ENCODE assay signal across 1 cellular context in the genomic region with DNA sequence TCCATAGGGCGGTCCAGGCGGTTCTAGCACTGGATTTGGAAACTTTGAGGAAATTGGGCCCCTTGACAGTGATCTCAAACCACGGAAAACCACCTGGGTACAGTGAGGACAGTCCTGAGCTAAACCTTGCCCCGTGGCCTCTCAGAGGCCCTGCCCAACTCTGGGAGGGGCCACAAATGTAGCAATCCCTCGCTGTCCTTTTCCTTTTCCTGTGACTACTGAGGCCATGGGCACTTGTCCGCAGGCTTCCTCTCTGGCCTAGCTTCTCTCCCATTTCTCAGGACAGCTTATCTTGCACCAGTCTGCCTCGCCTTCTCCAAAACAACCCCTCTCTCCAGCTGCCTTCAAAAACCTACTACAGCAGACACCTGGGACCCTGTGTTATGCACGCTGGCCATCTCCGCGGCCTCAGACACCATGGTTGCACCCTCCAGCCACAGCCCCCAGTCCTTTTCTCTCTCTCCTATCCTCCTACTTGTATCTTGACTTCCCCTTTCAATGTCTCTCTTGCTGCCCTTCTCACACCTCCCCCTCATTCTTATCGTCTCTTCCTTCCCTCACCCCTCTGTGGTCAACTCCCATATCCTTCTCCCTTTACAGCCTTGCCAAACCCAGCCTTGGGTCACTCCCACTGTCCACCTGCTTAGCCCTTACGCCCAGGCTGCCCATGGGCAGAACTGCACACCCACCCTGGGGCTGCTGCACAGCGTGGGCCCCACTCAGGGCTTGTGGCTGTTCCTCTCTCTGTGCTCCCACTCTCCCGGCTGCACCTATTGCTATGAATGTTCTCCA.
TF ChIP-seq lines count a peak whose summit lies in the region.

No MANE protein-coding gene starts in this region.

TF ChIP-seq in K562, 482 proteins besides CTCF, POLR2A, EP300 and RAD21 (continues in another document):
- TF ChIP-seq, protein P1, sequence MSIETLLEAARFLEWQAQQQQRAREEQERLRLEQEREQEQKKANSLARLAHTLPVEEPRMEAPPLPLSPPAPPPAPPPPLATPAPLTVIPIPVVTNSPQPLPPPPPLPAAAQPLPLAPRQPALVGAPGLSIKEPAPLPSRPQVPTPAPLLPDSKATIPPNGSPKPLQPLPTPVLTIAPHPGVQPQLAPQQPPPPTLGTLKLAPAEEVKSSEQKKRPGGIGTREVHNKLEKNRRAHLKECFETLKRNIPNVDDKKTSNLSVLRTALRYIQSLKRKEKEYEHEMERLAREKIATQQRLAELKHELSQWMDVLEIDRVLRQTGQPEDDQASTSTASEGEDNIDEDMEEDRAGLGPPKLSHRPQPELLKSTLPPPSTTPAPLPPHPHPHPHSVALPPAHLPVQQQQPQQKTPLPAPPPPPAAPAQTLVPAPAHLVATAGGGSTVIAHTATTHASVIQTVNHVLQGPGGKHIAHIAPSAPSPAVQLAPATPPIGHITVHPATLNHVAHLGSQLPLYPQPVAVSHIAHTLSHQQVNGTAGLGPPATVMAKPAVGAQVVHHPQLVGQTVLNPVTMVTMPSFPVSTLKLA (conservative IDR thresholded peaks at IDR 0.05), result no peak; a peak in 1 of 4 replicates
- TF ChIP-seq, protein P2, sequence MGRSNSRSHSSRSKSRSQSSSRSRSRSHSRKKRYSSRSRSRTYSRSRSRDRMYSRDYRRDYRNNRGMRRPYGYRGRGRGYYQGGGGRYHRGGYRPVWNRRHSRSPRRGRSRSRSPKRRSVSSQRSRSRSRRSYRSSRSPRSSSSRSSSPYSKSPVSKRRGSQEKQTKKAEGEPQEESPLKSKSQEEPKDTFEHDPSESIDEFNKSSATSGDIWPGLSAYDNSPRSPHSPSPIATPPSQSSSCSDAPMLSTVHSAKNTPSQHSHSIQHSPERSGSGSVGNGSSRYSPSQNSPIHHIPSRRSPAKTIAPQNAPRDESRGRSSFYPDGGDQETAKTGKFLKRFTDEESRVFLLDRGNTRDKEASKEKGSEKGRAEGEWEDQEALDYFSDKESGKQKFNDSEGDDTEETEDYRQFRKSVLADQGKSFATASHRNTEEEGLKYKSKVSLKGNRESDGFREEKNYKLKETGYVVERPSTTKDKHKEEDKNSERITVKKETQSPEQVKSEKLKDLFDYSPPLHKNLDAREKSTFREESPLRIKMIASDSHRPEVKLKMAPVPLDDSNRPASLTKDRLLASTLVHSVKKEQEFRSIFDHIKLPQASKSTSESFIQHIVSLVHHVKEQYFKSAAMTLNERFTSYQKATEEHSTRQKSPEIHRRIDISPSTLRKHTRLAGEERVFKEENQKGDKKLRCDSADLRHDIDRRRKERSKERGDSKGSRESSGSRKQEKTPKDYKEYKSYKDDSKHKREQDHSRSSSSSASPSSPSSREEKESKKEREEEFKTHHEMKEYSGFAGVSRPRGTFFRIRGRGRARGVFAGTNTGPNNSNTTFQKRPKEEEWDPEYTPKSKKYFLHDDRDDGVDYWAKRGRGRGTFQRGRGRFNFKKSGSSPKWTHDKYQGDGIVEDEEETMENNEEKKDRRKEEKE (IDR thresholded peaks at IDR 0.05; ENCODE audit: borderline replicate concordance in 1 of 2, control insufficient read depth in 1 of 2, low read depth in 2 of 2, low read length in 1 of 2), result no peak
- TF ChIP-seq PTTG1 (tag; IDR thresholded peaks at IDR 0.05; ENCODE audit: low read depth) (peak; percentile 50; the same call in 1 of the 2 replicates), ELF1 (tag; IDR thresholded peaks at IDR 0.05) (no peak; the same call in 1 of the 2 replicates), NR2C1 (IDR thresholded peaks at IDR 0.05) (no peak), NR2C1 (tag; IDR thresholded peaks at IDR 0.05) (peak; percentile 29; the same call in 1 of the 2 replicates), ZNF507 (tag; conservative IDR thresholded peaks at IDR 0.05) (no peak), SRSF9 (IDR thresholded peaks at IDR 0.05; ENCODE audit: borderline replicate concordance, low read depth, low read length) (no peak), GABPB2 (CRISPR knock-in tag; conservative IDR thresholded peaks at IDR 0.05) (no peak), ZNF444 (CRISPR knock-in tag; IDR thresholded peaks at IDR 0.05) (no peak), FOXP1 (CRISPR knock-in tag; IDR thresholded peaks at IDR 0.05) (peak; percentile 46; the same call in 1 of the 2 replicates), BCOR (IDR thresholded peaks at IDR 0.05) (peak; percentile 94), ZNF175 (CRISPR knock-in tag; IDR thresholded peaks at IDR 0.05; ENCODE audit: low read depth) (no peak), ARHGAP35 (IDR thresholded peaks at IDR 0.05; ENCODE audit: partially characterized antibody) (no peak), CTBP1 (IDR thresholded peaks at IDR 0.05; ENCODE audit: borderline replicate concordance) (peak; percentile 91), SP2 (IDR thresholded peaks at IDR 0.05; ENCODE audit: extremely low read depth, low read depth, low read length, poor library complexity, severe bottlenecking) (no peak), HSF4 (CRISPR knock-in tag; IDR thresholded peaks at IDR 0.05; ENCODE audit: borderline replicate concordance) (no peak), RBM17 (IDR thresholded peaks at IDR 0.05; ENCODE audit: borderline replicate concordance, low read depth, low read length) (no peak), ZNF3 (CRISPR knock-in tag; IDR thresholded peaks at IDR 0.05) (no peak), NR1H2 (CRISPR knock-in tag; IDR thresholded peaks at IDR 0.05) (no peak), MCM2 (IDR thresholded peaks at IDR 0.05; ENCODE audit: low read depth) (no peak), TFAM (CRISPR knock-in tag; conservative IDR thresholded peaks at IDR 0.05) (no peak), ZKSCAN3 (CRISPR knock-in tag; IDR thresholded peaks at IDR 0.05) (no peak), ZNF232 (CRISPR knock-in tag; IDR thresholded peaks at IDR 0.05) (no peak), BRD9 (IDR thresholded peaks at IDR 0.05; ENCODE audit: low read depth, partially characterized antibody) (peak; percentile 66), SNRNP70 (optimal IDR thresholded peaks at IDR 0.05; ENCODE audit: low read depth, low read length) (no peak), TEAD2 (tag; IDR thresholded peaks at IDR 0.05) (no peak), ETV5 (CRISPR knock-in tag; IDR thresholded peaks at IDR 0.05; ENCODE audit: low read depth) (peak; percentile 81), TAL1 (IDR thresholded peaks at IDR 0.05) (peak; percentile 72), PTBP1 (IDR thresholded peaks at IDR 0.05; ENCODE audit: low read depth, low read length) (no peak), HOXB6 (CRISPR knock-in tag; IDR thresholded peaks at IDR 0.05; ENCODE audit: borderline replicate concordance) (no peak), LCOR (CRISPR knock-in tag; IDR thresholded peaks at IDR 0.05) (peak; percentile 66), MEIS2 (IDR thresholded peaks at IDR 0.05; ENCODE audit: partially characterized antibody) (no peak), CBX1 (IDR thresholded peaks at IDR 0.05; ENCODE audit: low read depth) (no peak), DNMT1 (IDR thresholded peaks at IDR 0.05) (no peak)
- TF ChIP-seq, protein P3, sequence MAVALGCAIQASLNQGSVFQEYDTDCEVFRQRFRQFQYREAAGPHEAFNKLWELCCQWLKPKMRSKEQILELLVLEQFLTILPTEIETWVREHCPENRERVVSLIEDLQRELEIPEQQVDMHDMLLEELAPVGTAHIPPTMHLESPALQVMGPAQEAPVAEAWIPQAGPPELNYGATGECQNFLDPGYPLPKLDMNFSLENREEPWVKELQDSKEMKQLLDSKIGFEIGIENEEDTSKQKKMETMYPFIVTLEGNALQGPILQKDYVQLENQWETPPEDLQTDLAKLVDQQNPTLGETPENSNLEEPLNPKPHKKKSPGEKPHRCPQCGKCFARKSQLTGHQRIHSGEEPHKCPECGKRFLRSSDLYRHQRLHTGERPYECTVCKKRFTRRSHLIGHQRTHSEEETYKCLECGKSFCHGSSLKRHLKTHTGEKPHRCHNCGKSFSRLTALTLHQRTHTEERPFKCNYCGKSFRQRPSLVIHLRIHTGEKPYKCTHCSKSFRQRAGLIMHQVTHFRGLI (CRISPR knock-in tag; IDR thresholded peaks at IDR 0.05), result no peak
- TF ChIP-seq, protein P4, sequence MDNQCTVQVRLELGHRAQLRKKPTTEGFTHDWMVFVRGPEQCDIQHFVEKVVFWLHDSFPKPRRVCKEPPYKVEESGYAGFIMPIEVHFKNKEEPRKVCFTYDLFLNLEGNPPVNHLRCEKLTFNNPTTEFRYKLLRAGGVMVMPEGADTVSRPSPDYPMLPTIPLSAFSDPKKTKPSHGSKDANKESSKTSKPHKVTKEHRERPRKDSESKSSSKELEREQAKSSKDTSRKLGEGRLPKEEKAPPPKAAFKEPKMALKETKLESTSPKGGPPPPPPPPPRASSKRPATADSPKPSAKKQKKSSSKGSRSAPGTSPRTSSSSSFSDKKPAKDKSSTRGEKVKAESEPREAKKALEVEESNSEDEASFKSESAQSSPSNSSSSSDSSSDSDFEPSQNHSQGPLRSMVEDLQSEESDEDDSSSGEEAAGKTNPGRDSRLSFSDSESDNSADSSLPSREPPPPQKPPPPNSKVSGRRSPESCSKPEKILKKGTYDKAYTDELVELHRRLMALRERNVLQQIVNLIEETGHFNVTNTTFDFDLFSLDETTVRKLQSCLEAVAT (IDR thresholded peaks at IDR 0.05), result peak; percentile 34 to 96; a peak in 3 of 4 replicates
- TF ChIP-seq, protein P5, sequence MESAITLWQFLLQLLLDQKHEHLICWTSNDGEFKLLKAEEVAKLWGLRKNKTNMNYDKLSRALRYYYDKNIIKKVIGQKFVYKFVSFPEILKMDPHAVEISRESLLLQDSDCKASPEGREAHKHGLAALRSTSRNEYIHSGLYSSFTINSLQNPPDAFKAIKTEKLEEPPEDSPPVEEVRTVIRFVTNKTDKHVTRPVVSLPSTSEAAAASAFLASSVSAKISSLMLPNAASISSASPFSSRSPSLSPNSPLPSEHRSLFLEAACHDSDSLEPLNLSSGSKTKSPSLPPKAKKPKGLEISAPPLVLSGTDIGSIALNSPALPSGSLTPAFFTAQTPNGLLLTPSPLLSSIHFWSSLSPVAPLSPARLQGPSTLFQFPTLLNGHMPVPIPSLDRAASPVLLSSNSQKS (CRISPR knock-in tag; IDR thresholded peaks at IDR 0.05), result no peak
- TF ChIP-seq, protein P6, sequence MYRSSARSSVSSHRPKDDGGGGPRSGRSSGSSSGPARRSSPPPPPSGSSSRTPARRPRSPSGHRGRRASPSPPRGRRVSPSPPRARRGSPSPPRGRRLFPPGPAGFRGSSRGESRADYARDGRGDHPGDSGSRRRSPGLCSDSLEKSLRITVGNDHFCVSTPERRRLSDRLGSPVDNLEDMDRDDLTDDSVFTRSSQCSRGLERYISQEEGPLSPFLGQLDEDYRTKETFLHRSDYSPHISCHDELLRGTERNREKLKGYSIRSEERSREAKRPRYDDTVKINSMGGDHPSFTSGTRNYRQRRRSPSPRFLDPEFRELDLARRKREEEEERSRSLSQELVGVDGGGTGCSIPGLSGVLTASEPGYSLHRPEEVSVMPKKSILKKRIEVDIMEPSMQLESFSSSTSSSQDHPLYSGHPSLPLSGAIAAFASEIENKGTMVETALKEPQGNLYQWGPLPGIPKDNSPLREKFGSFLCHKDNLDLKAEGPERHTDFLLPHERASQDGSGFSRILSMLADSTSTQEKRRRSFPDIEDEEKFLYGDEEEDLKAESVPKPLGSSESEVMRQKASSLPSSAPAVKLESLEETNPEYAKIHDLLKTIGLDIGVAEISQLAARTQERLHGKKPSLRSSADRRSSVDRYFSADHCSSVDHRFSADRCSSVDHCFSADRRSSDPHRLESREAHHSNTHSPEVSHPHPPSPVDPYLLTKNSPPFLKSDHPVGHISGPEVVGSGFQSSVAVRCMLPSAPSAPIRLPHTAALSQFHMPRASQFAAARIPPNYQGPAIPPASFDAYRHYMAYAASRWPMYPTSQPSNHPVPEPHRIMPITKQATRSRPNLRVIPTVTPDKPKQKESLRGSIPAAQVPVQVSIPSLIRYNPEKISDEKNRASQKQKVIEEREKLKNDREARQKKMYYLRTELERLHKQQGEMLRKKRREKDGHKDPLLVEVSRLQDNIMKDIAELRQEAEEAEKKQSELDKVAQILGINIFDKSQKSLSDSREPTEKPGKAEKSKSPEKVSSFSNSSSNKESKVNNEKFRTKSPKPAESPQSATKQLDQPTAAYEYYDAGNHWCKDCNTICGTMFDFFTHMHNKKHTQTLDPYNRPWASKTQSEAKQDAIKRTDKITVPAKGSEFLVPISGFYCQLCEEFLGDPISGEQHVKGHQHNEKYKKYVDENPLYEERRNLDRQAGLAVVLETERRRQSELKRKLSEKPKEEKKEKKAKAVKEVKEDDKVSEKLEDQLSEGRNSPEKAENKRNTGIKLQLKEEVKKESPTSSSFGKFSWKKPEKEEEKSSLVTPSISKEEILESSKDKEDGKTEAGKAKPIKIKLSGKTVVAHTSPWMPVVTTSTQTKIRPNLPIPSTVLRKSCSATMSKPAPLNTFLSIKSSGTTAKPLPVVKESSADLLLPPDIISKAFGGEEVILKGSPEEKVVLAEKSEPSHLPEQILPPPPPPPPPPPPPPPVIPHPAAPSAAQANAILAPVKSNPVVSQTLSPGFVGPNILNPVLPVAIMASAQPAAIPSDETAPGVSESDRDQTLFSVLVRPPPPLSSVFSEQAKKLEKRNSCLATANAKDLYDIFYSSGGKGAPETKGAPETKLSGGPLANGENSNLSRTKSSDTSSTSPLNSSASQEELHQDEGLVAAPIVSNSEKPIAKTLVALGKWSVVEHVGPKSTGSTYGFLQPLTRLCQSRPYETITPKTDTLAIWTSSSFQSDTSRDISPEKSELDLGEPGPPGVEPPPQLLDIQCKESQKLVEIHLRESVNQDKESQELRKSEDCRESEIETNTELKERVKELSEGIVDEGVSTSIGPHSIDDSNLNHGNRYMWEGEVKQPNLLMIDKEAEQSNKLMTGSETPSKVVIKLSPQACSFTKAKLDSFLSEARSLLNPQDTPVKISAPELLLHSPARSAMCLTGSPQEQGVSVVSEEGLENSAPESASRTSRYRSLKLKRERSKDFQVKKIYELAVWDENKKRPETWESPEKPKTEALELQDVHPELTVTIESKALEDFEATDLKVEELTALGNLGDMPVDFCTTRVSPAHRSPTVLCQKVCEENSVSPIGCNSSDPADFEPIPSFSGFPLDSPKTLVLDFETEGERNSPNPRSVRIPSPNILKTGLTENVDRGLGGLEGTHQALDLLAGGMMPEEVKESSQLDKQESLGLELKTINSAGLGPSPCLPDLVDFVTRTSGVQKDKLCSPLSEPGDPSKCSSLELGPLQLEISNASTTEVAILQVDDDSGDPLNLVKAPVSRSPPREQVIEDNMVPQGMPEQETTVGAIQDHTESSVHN (IDR thresholded peaks at IDR 0.05; ENCODE audit: borderline replicate concordance in 1 of 2, low read depth in 1 of 2), result peak in 1 of 2 experiments; percentile 42; a peak in 1 of 4 replicates
- TF ChIP-seq, protein P7, sequence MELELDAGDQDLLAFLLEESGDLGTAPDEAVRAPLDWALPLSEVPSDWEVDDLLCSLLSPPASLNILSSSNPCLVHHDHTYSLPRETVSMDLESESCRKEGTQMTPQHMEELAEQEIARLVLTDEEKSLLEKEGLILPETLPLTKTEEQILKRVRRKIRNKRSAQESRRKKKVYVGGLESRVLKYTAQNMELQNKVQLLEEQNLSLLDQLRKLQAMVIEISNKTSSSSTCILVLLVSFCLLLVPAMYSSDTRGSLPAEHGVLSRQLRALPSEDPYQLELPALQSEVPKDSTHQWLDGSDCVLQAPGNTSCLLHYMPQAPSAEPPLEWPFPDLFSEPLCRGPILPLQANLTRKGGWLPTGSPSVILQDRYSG (tag; conservative IDR thresholded peaks at IDR 0.05; ENCODE audit: low read depth), result 0 out of 2 replicates have a peak, but pooled peaks have one; percentile 57
- TF ChIP-seq, protein P8, sequence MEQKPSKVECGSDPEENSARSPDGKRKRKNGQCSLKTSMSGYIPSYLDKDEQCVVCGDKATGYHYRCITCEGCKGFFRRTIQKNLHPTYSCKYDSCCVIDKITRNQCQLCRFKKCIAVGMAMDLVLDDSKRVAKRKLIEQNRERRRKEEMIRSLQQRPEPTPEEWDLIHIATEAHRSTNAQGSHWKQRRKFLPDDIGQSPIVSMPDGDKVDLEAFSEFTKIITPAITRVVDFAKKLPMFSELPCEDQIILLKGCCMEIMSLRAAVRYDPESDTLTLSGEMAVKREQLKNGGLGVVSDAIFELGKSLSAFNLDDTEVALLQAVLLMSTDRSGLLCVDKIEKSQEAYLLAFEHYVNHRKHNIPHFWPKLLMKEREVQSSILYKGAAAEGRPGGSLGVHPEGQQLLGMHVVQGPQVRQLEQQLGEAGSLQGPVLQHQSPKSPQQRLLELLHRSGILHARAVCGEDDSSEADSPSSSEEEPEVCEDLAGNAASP (IDR thresholded peaks at IDR 0.05), result no peak
